In the genomic region with DNA sequence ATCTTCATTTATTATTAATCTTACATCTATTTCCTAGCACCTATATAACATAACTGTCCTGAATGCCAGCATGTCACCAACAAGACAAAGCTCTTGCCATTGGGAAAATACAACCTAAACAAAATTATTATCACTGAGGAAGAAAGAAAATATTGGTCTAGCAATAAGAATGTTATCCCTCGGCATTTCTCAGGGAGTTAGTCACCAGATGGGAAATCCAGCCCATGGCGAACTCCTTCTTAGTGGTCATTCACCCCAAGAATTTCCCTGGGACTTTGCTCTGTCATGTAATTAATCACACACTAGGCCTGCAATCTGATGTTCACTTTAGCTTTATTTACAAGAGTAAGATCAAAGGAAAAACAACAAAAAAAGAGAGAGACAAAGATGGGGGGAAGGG, we compare ENCODE assay signal across 22 cellular contexts. TPM values are rescaled to one million over a fixed set of nuclear protein-coding genes. Genes with fewer than 3 reads are reported as not detected.
DNase-seq lines count a peak whose midpoint lies in the region; ATAC-seq, FAIRE-seq and TF ChIP-seq lines count a peak whose summit lies in the region.
"Had no signal": no experiment of that assay in that cellular context is flagged by ENCODE, and none has a peak within 500 bp of the region (broad histone marks: within the 10 kb centered on the region; RNA-seq: fewer than 3 reads in every experiment).

No MANE protein-coding gene starts in this region.

- peaks cover 4% of the 10 kb centered on the region for H3K27me3 ChIP-seq in RWPE2 (ENCODE audit: insufficient read depth, poor library complexity, severe bottlenecking)
- H3K27me3 ChIP-seq: esophagus squamous epithelium, left lung, spleen had no signal

- peaks cover 24% of the 10 kb centered on the region for H3K4me1 Mint-ChIP-seq in osteocyte (ENCODE audit: unreplicated experiment)
- H3K4me1 Mint-ChIP-seq: activated CD4-positive, alpha-beta memory T cell treated with anti-CD3 and anti-CD28 coated beads, Interleukin-2, amount 10 ng/mL, durations not matched to agents 7 days and 5 days; B cell had no signal

- H3K4me3 ChIP-seq in RWPE2 (ENCODE audit: severe bottlenecking), result no peak overlapping the region
- H3K4me3 ChIP-seq: esophagus squamous epithelium, left lung, spleen had no signal

- no peak overlapping the region for H3K27ac ChIP-seq in RWPE2 (ENCODE audit: poor library complexity, severe bottlenecking)
- H3K27ac ChIP-seq: esophagus squamous epithelium, left lung, spleen had no signal

- H3K9me3 Mint-ChIP-seq in osteocyte (ENCODE audit: unreplicated experiment), result no peaks in the 10 kb centered on the region
- H3K9me3 Mint-ChIP-seq: activated CD4-positive, alpha-beta memory T cell treated with anti-CD3 and anti-CD28 coated beads, Interleukin-2, amount 10 ng/mL, durations not matched to agents 7 days and 5 days; activated T-helper 1 cell treated with anti-CD3 and anti-CD28 coated beads, Interleukin-12 subunit alpha, Interleukin-12 subunit beta, Interleukin-2, Interleukin-4 antibody, amounts not matched to agents 30 ng/mL and 10 ng/mL and 1 ng/mL, durations not matched to agents 14 hours and 24 hours and 36 hours; dendritic cell treated with granulocyte-macrophage colony-stimulating factor and Interleukin-4, amounts not matched to agents 40 ng/mL and 50 ng/mL, for 4 days had no signal

- ATAC-seq in RWPE2 (ENCODE audit: low read depth) (0 out of 3 replicates have a peak, but pooled peaks have one; percentile 29), HG03469 (IDR thresholded peaks at IDR 0.05; ENCODE audit: unreplicated experiment) (no peak), HG02981 (IDR thresholded peaks at IDR 0.05; ENCODE audit: unreplicated experiment) (no peak)
- ATAC-seq: left lung; SK-N-SH treated with all-trans-retinoic acid at 6 μM for 48 hours; stimulated activated naive CD8-positive, alpha-beta T cell treated with anti-CD3 and anti-CD28 coated beads, Interleukin-15, Interleukin-2, amounts not matched to agents 100 U/mL and 50 U/mL, for 24 hours had no signal

- TF ChIP-seq CTCF in RWPE2 (IDR thresholded peaks at IDR 0.05; ENCODE audit: poor library complexity, severe bottlenecking) (no peak), osteocyte (IDR thresholded peaks at IDR 0.05) (no peak), D721Med (IDR thresholded peaks at IDR 0.05; ENCODE audit: insufficient read depth, missing control alignments) (no peak)

- peak overlapping the region; percentile 12 for H3K4me3 Mint-ChIP-seq in osteocyte (ENCODE audit: unreplicated experiment)
- H3K4me3 Mint-ChIP-seq: activated CD4-positive, alpha-beta memory T cell treated with anti-CD3 and anti-CD28 coated beads, Interleukin-2, amount 10 ng/mL, durations not matched to agents 7 days and 5 days; activated T-helper 1 cell treated with anti-CD3 and anti-CD28 coated beads, Interleukin-12 subunit alpha, Interleukin-12 subunit beta, Interleukin-2, Interleukin-4 antibody, amounts not matched to agents 30 ng/mL and 10 ng/mL and 1 ng/mL, durations not matched to agents 14 hours and 24 hours and 36 hours; B cell; dendritic cell treated with granulocyte-macrophage colony-stimulating factor and Interleukin-4, amounts not matched to agents 40 ng/mL and 50 ng/mL, for 4 days had no signal

- no peaks in the 10 kb centered on the region for H3K27me3 Mint-ChIP-seq in osteocyte (ENCODE audit: unreplicated experiment)
- H3K27me3 Mint-ChIP-seq: activated CD4-positive, alpha-beta memory T cell treated with anti-CD3 and anti-CD28 coated beads, Interleukin-2, amount 10 ng/mL, durations not matched to agents 7 days and 5 days; B cell; dendritic cell treated with granulocyte-macrophage colony-stimulating factor and Interleukin-4, amounts not matched to agents 40 ng/mL and 50 ng/mL, for 4 days had no signal

- no peaks in the 10 kb centered on the region for H3K36me3 Mint-ChIP-seq in osteocyte (ENCODE audit: unreplicated experiment)

- DNase-seq in EH (ENCODE audit: low read depth) (peak; percentile 91), RWPE2 (ENCODE audit: low spot score) (no peak), fibroblast of gingiva (ENCODE audit: low read depth) (peak; percentile 10), osteocyte (ENCODE audit: extremely low spot score, unreplicated experiment) (no peak), D721Med (ENCODE audit: insufficient read length, low spot score) (no peak), NCI-H146 (lab: John Stamatoyannopoulos, UW) (no peak)
- DNase-seq: activated CD4-positive, alpha-beta memory T cell treated with anti-CD3 and anti-CD28 coated beads, Interleukin-2, amount 10 ng/mL, durations not matched to agents 7 days and 5 days; esophagus squamous epithelium; Karpas-422; left lung; NCI-H1436; NCI-H446 treated with DMSO at 0.1 percent for 48 hours; spleen; stimulated activated naive CD8-positive, alpha-beta T cell treated with anti-CD3 and anti-CD28 coated beads, Interleukin-15, Interleukin-2, amounts not matched to agents 100 U/mL and 50 U/mL, for 24 hours had no signal

- H3K36me3 ChIP-seq in RWPE2 (ENCODE audit: low read depth), result no peaks in the 10 kb centered on the region
- H3K36me3 ChIP-seq: esophagus squamous epithelium, left lung, spleen had no signal

- FAIRE-seq in D721Med (lab: Jason Lieb, UNC), result no peak
- FAIRE-seq: GM18507 had no signal

- H3K27ac Mint-ChIP-seq in osteocyte (ENCODE audit: unreplicated experiment), result peak overlapping the region; percentile 96
- H3K27ac Mint-ChIP-seq: activated CD4-positive, alpha-beta memory T cell treated with anti-CD3 and anti-CD28 coated beads, Interleukin-2, amount 10 ng/mL, durations not matched to agents 7 days and 5 days; activated T-helper 1 cell treated with anti-CD3 and anti-CD28 coated beads, Interleukin-12 subunit alpha, Interleukin-12 subunit beta, Interleukin-2, Interleukin-4 antibody, amounts not matched to agents 30 ng/mL and 10 ng/mL and 1 ng/mL, durations not matched to agents 14 hours and 24 hours and 36 hours; B cell; dendritic cell treated with granulocyte-macrophage colony-stimulating factor and Interleukin-4, amounts not matched to agents 40 ng/mL and 50 ng/mL, for 4 days had no signal

- no peaks in the 10 kb centered on the region for H3K9me3 ChIP-seq in RWPE2 (ENCODE audit: severe bottlenecking)
- H3K9me3 ChIP-seq: esophagus squamous epithelium, left lung, spleen had no signal

- H3K4me1 ChIP-seq in RWPE2 (ENCODE audit: insufficient read depth, poor library complexity, severe bottlenecking), result no peaks in the 10 kb centered on the region
- H3K4me1 ChIP-seq: esophagus squamous epithelium, left lung, spleen had no signal

RNA-seq across cellular contexts. Expression of a gene that starts 56.1 kb away (rescaled TPM):
- total RNA-seq in osteocyte, result not detected in 2 replicates
- total RNA-seq: activated CD4-positive, alpha-beta memory T cell treated with anti-CD3 and anti-CD28 coated beads, Interleukin-2, amount 10 ng/mL, durations not matched to agents 7 days and 5 days; activated T-helper 1 cell treated with anti-CD3 and anti-CD28 coated beads, Interleukin-12 subunit alpha, Interleukin-12 subunit beta, Interleukin-2, Interleukin-4 antibody, amounts not matched to agents 30 ng/mL and 10 ng/mL and 1 ng/mL, durations not matched to agents 14 hours and 24 hours and 36 hours; B cell; esophagus squamous epithelium; left lung; spleen; urinary bladder had no signal

Comparison
In these comparisons a context has a peak if more than half of its experiments do, and no peak if none do; other contexts are left out.
1. DNase-seq: peak in EH (single experiment) and fibroblast of gingiva (single experiment); none in RWPE2 (single experiment), osteocyte (single experiment), D721Med (single experiment) and NCI-H146 (single experiment).